In the genomic region with DNA sequence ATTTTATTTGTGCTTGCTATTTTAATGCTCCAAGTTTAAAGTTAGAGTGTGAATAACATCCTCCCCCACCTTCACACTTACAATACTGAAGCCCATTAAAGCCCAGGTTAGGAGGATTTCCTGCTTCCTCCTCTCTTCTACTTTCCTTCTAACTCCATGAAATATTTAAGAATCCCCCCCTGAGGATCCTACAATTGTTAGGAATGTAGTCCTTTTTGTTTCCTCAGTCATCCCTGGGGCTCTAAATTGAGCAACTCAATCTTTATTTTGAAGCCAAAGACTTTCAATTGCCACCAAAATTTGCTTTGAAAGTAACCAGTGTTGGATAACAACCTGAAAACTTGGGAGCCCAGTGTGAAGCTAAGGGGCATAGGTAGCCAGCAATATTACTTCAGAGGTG, we compare ENCODE assay signal across 25 cellular contexts.
"Had no signal": no experiment of that assay in that cellular context is flagged by ENCODE, and none has a peak within 500 bp of the region (broad histone marks: within the 10 kb centered on the region; RNA-seq: fewer than 3 reads in every experiment).

No MANE protein-coding gene starts in this region.

- H3K27me3 ChIP-seq: SJCRH30 had no signal

- H3K4me1 Mint-ChIP-seq: brain; central memory CD8-positive, alpha-beta T cell had no signal

- DNase-seq: activated CD4-positive, alpha-beta memory T cell treated with anti-CD3 and anti-CD28 coated beads for 36 hours; activated CD4-positive, alpha-beta T cell treated with anti-CD3 and anti-CD28 coated beads for 48 hours; activated CD4-positive, CD25-positive, alpha-beta regulatory T cell treated with anti-CD3 and anti-CD28 coated beads, Interleukin-2, amount 50 U/mL, for 72 hours; activated CD8-positive, alpha-beta memory T cell treated with anti-CD3 and anti-CD28 coated beads for 24 hours; activated effector memory CD4-positive, alpha-beta T cell treated with anti-CD3 and anti-CD28 coated beads, Interleukin-2, amount 50 U/mL, for 16 hours; activated naive CD4-positive, alpha-beta T cell treated with Interleukin-2 at 50 U/mL for 16 hours; activated T-cell treated with anti-CD3 and anti-CD28 coated beads, Interleukin-2, amount 50 U/mL, for 4 hours; amygdala; NCI-H1048; NCI-H146; NCI-H1930; NCI-H2171; NCI-H2227 treated with DMSO at 0.1 percent for 48 hours; NCI-H526 treated with DMSO at 0.1 percent for 48 hours; NCI-H82; OCI-M1; RPMI8226; SJCRH30; SW 1271 had no signal

- H3K4me3 ChIP-seq: SJCRH30 had no signal

- H3K27me3 Mint-ChIP-seq: activated CD4-positive, alpha-beta memory T cell treated with anti-CD3 and anti-CD28 coated beads for 36 hours; brain; central memory CD8-positive, alpha-beta T cell had no signal

- H3K36me3 Mint-ChIP-seq: activated CD4-positive, alpha-beta memory T cell treated with anti-CD3 and anti-CD28 coated beads for 36 hours; activated naive CD4-positive, alpha-beta T cell treated with anti-CD3 and anti-CD28 coated beads, Interleukin-2, amount 50 U/mL, for 72 hours; brain had no signal

- H3K27ac ChIP-seq: SJCRH30 had no signal

- H3K4me3 Mint-ChIP-seq: activated CD4-positive, alpha-beta memory T cell treated with anti-CD3 and anti-CD28 coated beads for 36 hours; activated T-cell treated with anti-CD3 and anti-CD28 coated beads, Interleukin-2, amount 50 U/mL, for 4 hours; brain; central memory CD8-positive, alpha-beta T cell had no signal

- ATAC-seq: activated naive CD4-positive, alpha-beta T cell treated with anti-CD3 and anti-CD28 coated beads, Interleukin-2, amount 50 U/mL, for 72 hours; activated T-cell treated with anti-CD3 and anti-CD28 coated beads, Interleukin-2, amount 50 U/mL, for 4 hours; Panc1; Right ventricle myocardium inferior; SK-N-SH treated with all-trans-retinoic acid at 6 μM for 48 hours had no signal

- H3K9me3 Mint-ChIP-seq: brain had no signal

- H3K36me3 ChIP-seq: SJCRH30 had no signal

- H3K27ac Mint-ChIP-seq: activated CD4-positive, alpha-beta memory T cell treated with anti-CD3 and anti-CD28 coated beads for 36 hours; activated naive CD4-positive, alpha-beta T cell treated with anti-CD3 and anti-CD28 coated beads, Interleukin-2, amount 50 U/mL, for 72 hours; brain had no signal

- H3K9me3 ChIP-seq: SJCRH30 had no signal

- H3K4me1 ChIP-seq: SJCRH30 had no signal
